1 cellular context compared by ENCODE assay signal in genomic region chr3:50321146-50321843, GRCh38.
TF ChIP-seq lines count a peak whose summit lies in the region.

No MANE protein-coding gene starts in this region.

TF ChIP-seq in HepG2, 621 proteins besides CTCF, POLR2A, EP300 and RAD21 (continued from another document and continues in another):
- no peak for TF ChIP-seq NR2F1 (CRISPR knock-in tag; IDR thresholded peaks at IDR 0.05)
- peak; percentile 90 for TF ChIP-seq MYC (CRISPR knock-in tag; IDR thresholded peaks at IDR 0.05; ENCODE audit: borderline replicate concordance)
- TF ChIP-seq ZNF274 (CRISPR knock-in tag; IDR thresholded peaks at IDR 0.05), result 0 out of 2 replicates have a peak, but pooled peaks have one; percentile 26
- TF ChIP-seq ZNF446 (CRISPR knock-in tag; IDR thresholded peaks at IDR 0.05), result no peak
- TF ChIP-seq TFDP1 (CRISPR knock-in tag; IDR thresholded peaks at IDR 0.05; ENCODE audit: borderline replicate concordance), result peak; percentile 21; the same call in 1 of the 2 replicates
- 0 out of 2 replicates have a peak, but pooled peaks have one; percentile 51 for TF ChIP-seq ZNF276 (CRISPR knock-in tag; IDR thresholded peaks at IDR 0.05; ENCODE audit: low read depth)
- TF ChIP-seq ARNTL (CRISPR knock-in tag; IDR thresholded peaks at IDR 0.05), result peak; percentile 51; the same call in 1 of the 2 replicates
- peak; percentile 77 for TF ChIP-seq ARID4A (CRISPR knock-in tag; IDR thresholded peaks at IDR 0.05; ENCODE audit: borderline replicate concordance)
- 0 out of 2 replicates have a peak, but pooled peaks have one; percentile 6 for TF ChIP-seq ADNP (CRISPR knock-in tag; IDR thresholded peaks at IDR 0.05)
- TF ChIP-seq IRX3 (CRISPR knock-in tag; IDR thresholded peaks at IDR 0.05; ENCODE audit: borderline replicate concordance, low read depth), result no peak
- no peak for TF ChIP-seq SUZ12 (IDR thresholded peaks at IDR 0.05; ENCODE audit: low read depth, low read length)
- TF ChIP-seq HMGXB4 (CRISPR knock-in tag; IDR thresholded peaks at IDR 0.05; ENCODE audit: borderline replicate concordance in 1 of 2, low read depth in 1 of 2), result peak in 1 of 2 experiments; percentile 37; a peak in 2 of 4 replicates
- no peak; the same call in 1 of the 2 replicates for TF ChIP-seq PHF21A (CRISPR knock-in tag; IDR thresholded peaks at IDR 0.05)
- peak; percentile 50; the same call in 1 of the 2 replicates for TF ChIP-seq MNT (IDR thresholded peaks at IDR 0.05)
- TF ChIP-seq ZNF343 (CRISPR knock-in tag; IDR thresholded peaks at IDR 0.05), result 0 out of 2 replicates have a peak, but pooled peaks have one; percentile 60
- TF ChIP-seq EED (CRISPR knock-in tag; IDR thresholded peaks at IDR 0.05), result no peak
- TF ChIP-seq ZNF101 (CRISPR knock-in tag; IDR thresholded peaks at IDR 0.05; ENCODE audit: borderline replicate concordance, low read depth), result no peak
- TF ChIP-seq NAIF1 (CRISPR knock-in tag; IDR thresholded peaks at IDR 0.05; ENCODE audit: borderline replicate concordance), result 0 out of 2 replicates have a peak, but pooled peaks have one; percentile 59
- TF ChIP-seq CENPBD1 (CRISPR knock-in tag; IDR thresholded peaks at IDR 0.05; ENCODE audit: borderline replicate concordance, low read depth), result no peak
- peak; percentile 59; the same call in 1 of the 2 replicates for TF ChIP-seq MXD1 (CRISPR knock-in tag; IDR thresholded peaks at IDR 0.05)
- TF ChIP-seq SNAI1 (CRISPR knock-in tag; IDR thresholded peaks at IDR 0.05; ENCODE audit: borderline replicate concordance), result 0 out of 2 replicates have a peak, but pooled peaks have one; percentile 30
- TF ChIP-seq ZFY (CRISPR knock-in tag; IDR thresholded peaks at IDR 0.05), result peak; percentile 86
- TF ChIP-seq CBFB (CRISPR knock-in tag; IDR thresholded peaks at IDR 0.05), result no peak
- no peak for TF ChIP-seq ZNF12 (CRISPR knock-in tag; IDR thresholded peaks at IDR 0.05)
- no peak for TF ChIP-seq SATB2 (CRISPR knock-in tag; IDR thresholded peaks at IDR 0.05)
- peak; percentile 71; the same call in 1 of the 2 replicates for TF ChIP-seq SAFB2 (CRISPR knock-in tag; IDR thresholded peaks at IDR 0.05; ENCODE audit: borderline replicate concordance, low read depth)
- no peak for TF ChIP-seq CENPT (CRISPR knock-in tag; IDR thresholded peaks at IDR 0.05; ENCODE audit: low read depth)
- peak; percentile 14 for TF ChIP-seq HNRNPLL (IDR thresholded peaks at IDR 0.05; ENCODE audit: low read depth, low read length, poor library complexity, severe bottlenecking)
- no peak for TF ChIP-seq ZNF354B (CRISPR knock-in tag; IDR thresholded peaks at IDR 0.05)
- peak; percentile 95 for TF ChIP-seq MAX (IDR thresholded peaks at IDR 0.05)
- TF ChIP-seq GLI4 (CRISPR knock-in tag; IDR thresholded peaks at IDR 0.05; ENCODE audit: borderline replicate concordance), result 0 out of 2 replicates have a peak, but pooled peaks have one; percentile 58
- 0 out of 2 replicates have a peak, but pooled peaks have one; percentile 22 for TF ChIP-seq CREM (IDR thresholded peaks at IDR 0.05)
- no peak for TF ChIP-seq CREM (CRISPR knock-in tag; IDR thresholded peaks at IDR 0.05)
- TF ChIP-seq GATA4 (IDR thresholded peaks at IDR 0.05; ENCODE audit: borderline replicate concordance, low read depth), result peak; percentile 27; the same call in 1 of the 2 replicates
- TF ChIP-seq MIXL1 (CRISPR knock-in tag; IDR thresholded peaks at IDR 0.05), result no peak
- TF ChIP-seq CAMTA2 (CRISPR knock-in tag; IDR thresholded peaks at IDR 0.05; ENCODE audit: borderline replicate concordance), result no peak
- no peak for TF ChIP-seq TRIM22 (IDR thresholded peaks at IDR 0.05)
- TF ChIP-seq ZSCAN20 (CRISPR knock-in tag; IDR thresholded peaks at IDR 0.05; ENCODE audit: borderline replicate concordance), result peak; percentile 52; the same call in 1 of the 2 replicates
- no peak for TF ChIP-seq ZNF207 (IDR thresholded peaks at IDR 0.05; ENCODE audit: borderline replicate concordance)
- TF ChIP-seq ZSCAN29 (CRISPR knock-in tag; conservative IDR thresholded peaks at IDR 0.05), result peak; percentile 45; the same call in 1 of the 2 replicates
- 0 out of 2 replicates have a peak, but pooled peaks have one; percentile 4 for TF ChIP-seq MLXIP (CRISPR knock-in tag; IDR thresholded peaks at IDR 0.05; ENCODE audit: borderline replicate concordance)
- TF ChIP-seq U2AF1 (optimal IDR thresholded peaks at IDR 0.05; ENCODE audit: low read depth, low read length), result peak; percentile 76
- TF ChIP-seq ZNF784 (CRISPR knock-in tag; IDR thresholded peaks at IDR 0.05; ENCODE audit: borderline replicate concordance), result peak; percentile 77; the same call in 1 of the 2 replicates
